ENCODE assay signal across 24 cellular contexts in the genomic region with DNA sequence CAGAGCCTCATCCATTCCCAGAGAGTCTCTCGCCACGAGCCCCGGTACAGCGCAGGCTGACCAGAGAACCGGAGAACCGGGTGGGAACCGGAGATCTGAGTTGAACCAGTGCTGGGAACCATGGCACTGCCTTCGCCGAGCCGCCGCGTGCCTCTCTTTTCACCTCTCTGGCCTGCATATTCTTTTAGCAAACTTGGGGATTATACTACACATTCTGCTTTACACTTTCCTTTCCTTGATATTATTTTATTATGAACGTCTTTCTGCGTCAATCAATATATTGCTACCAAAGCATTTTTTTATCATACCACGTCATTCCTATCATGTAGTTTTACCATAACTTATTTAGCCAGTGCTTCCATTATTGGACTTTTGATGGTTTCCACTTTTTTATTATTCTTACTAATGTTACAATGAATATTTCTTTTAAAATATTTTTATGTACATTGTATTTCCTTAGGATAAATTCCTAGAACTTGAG. TPM values are rescaled to one million over a fixed set of nuclear protein-coding genes. Genes with fewer than 3 reads are reported as not detected.
DNase-seq lines count a peak whose midpoint lies in the region; ATAC-seq and TF ChIP-seq lines count a peak whose summit lies in the region.
"Had no signal": no experiment of that assay in that cellular context is flagged by ENCODE, and none has a peak within 500 bp of the region (broad histone marks: within the 10 kb centered on the region; RNA-seq: fewer than 3 reads in every experiment).

No MANE protein-coding gene starts in this region.

- no peak overlapping the region for H3K4me3 ChIP-seq in HL-60 (replicated peaks; ENCODE audit: insufficient read depth, low read length)
- H3K4me3 ChIP-seq: body of pancreas, esophagus muscularis mucosa, heart left ventricle, suprapubic skin had no signal

- peak; percentile 5 for TF ChIP-seq POLR2A in erythroblast (IDR thresholded peaks at IDR 0.05; ENCODE audit: low read length)

- peak overlapping the region; percentile 45 for H3K27ac ChIP-seq in HL-60 (replicated peaks)
- H3K27ac ChIP-seq: body of pancreas, esophagus muscularis mucosa, suprapubic skin had no signal

- H3K27me3 Mint-ChIP-seq in CD14-positive monocyte (ENCODE audit: low read depth in 3 of 3), result peaks cover 0 to 4% (median 0%) of the 10 kb centered on the region in 3 donors
- H3K27me3 Mint-ChIP-seq in stimulated activated memory B cell treated with anti-CD40 and anti-IgM and Interleukin-4, amounts not matched to agents 10 μg/mL and 1 μg/mL and 100 μg/mL, for 72 hours, result no peaks in the 10 kb centered on the region
- H3K27me3 Mint-ChIP-seq: activated CD4-positive, alpha-beta memory T cell treated with anti-CD3 and anti-CD28 coated beads for 36 hours; activated naive CD4-positive, alpha-beta T cell treated with anti-CD3 and anti-CD28 coated beads, Interleukin-2, amount 10 ng/mL, durations not matched to agents 7 days and 5 days; B cell; central memory CD8-positive, alpha-beta T cell had no signal

- H3K4me1 Mint-ChIP-seq in CD14-positive monocyte, result peaks cover 95% of the 10 kb centered on the region
- peaks cover 83% of the 10 kb centered on the region for H3K4me1 Mint-ChIP-seq in stimulated activated memory B cell treated with anti-CD40 and anti-IgM and Interleukin-4, amounts not matched to agents 10 μg/mL and 1 μg/mL and 100 μg/mL, for 72 hours

- no peak for TF ChIP-seq CTCF in CD14-positive monocyte (IDR thresholded peaks at IDR 0.05)
- TF ChIP-seq CTCF in HL-60 (IDR thresholded peaks at IDR 0.05; ENCODE audit: insufficient read depth, low read length), result no peak

- H3K9me3 Mint-ChIP-seq in CD14-positive monocyte, result peaks cover 0 to 2% (median 0%) of the 10 kb centered on the region in 7 donors
- no peaks in the 10 kb centered on the region for H3K9me3 Mint-ChIP-seq in stimulated activated memory B cell treated with anti-CD40 and anti-IgM and Interleukin-4, amounts not matched to agents 10 μg/mL and 1 μg/mL and 100 μg/mL, for 72 hours
- H3K9me3 Mint-ChIP-seq: activated CD4-positive, alpha-beta memory T cell treated with anti-CD3 and anti-CD28 coated beads for 36 hours; activated naive CD4-positive, alpha-beta T cell treated with anti-CD3 and anti-CD28 coated beads, Interleukin-2, amount 10 ng/mL, durations not matched to agents 7 days and 5 days; central memory CD8-positive, alpha-beta T cell; mesothelial cell of epicardium had no signal

- DNase-seq in CD14-positive monocyte (ENCODE audit: low spot score) (no peak), HL-60 (ENCODE audit: low read depth in 1 of 2, low spot score in 1 of 2) (no peak), erythroblast (lab: John Stamatoyannopoulos, UW) (no peak), occipital lobe (lab: John Stamatoyannopoulos, UW) (no peak), DMS53 (lab: John Stamatoyannopoulos, UW) (no peak)
- DNase-seq: activated CD4-positive, alpha-beta memory T cell treated with anti-CD3 and anti-CD28 coated beads for 36 hours; activated CD4-positive, CD25-positive, alpha-beta regulatory T cell treated with anti-CD3 and anti-CD28 coated beads, Interleukin-2, amount 50 U/mL, for 72 hours; activated naive CD4-positive, alpha-beta T cell treated with anti-CD3 and anti-CD28 coated beads, Interleukin-2, amount 10 ng/mL, durations not matched to agents 7 days and 5 days; body of pancreas; foreskin fibroblast; H7; heart left ventricle; NCI-H146; NCI-H2107; Right ventricle myocardium superior; stimulated activated CD4-positive, alpha-beta T cell treated with anti-CD3 and anti-CD28 coated beads, Interleukin-4, amount 100 ng/mL, for 24 hours had no signal

- H3K27me3 ChIP-seq in HL-60 (ENCODE audit: insufficient read depth, poor library complexity, severe bottlenecking), result no peaks in the 10 kb centered on the region
- H3K27me3 ChIP-seq: body of pancreas, esophagus muscularis mucosa, suprapubic skin had no signal

- ATAC-seq in stimulated activated memory B cell treated with anti-CD40 and anti-IgM and Interleukin-4, amounts not matched to agents 10 μg/mL and 1 μg/mL and 100 μg/mL, for 72 hours, result no peak
- no peak for ATAC-seq in GM21515 (IDR thresholded peaks at IDR 0.05; ENCODE audit: unreplicated experiment)
- ATAC-seq: body of pancreas, heart left ventricle, SK-N-SH treated with all-trans-retinoic acid at 6 μM for 48 hours had no signal

- H3K4me3 Mint-ChIP-seq in CD14-positive monocyte, result peak overlapping the region in 1 of 2 donors; percentile 12
- no peak overlapping the region for H3K4me3 Mint-ChIP-seq in stimulated activated memory B cell treated with anti-CD40 and anti-IgM and Interleukin-4, amounts not matched to agents 10 μg/mL and 1 μg/mL and 100 μg/mL, for 72 hours
- H3K4me3 Mint-ChIP-seq: activated CD4-positive, alpha-beta memory T cell treated with anti-CD3 and anti-CD28 coated beads for 36 hours; activated naive CD4-positive, alpha-beta T cell treated with anti-CD3 and anti-CD28 coated beads, Interleukin-2, amount 10 ng/mL, durations not matched to agents 7 days and 5 days; central memory CD8-positive, alpha-beta T cell; mesothelial cell of epicardium had no signal

- intact Hi-C loops in CD14-positive monocyte (cut with micrococcal nuclease), result no loop called here

- peaks cover 57 to 89% of the 10 kb centered on the region in 2 donors for H3K36me3 Mint-ChIP-seq in CD14-positive monocyte
- peaks cover 57% of the 10 kb centered on the region for H3K36me3 Mint-ChIP-seq in stimulated activated memory B cell treated with anti-CD40 and anti-IgM and Interleukin-4, amounts not matched to agents 10 μg/mL and 1 μg/mL and 100 μg/mL, for 72 hours
- H3K36me3 Mint-ChIP-seq: mesothelial cell of epicardium had no signal

- peak overlapping the region; percentile 57 to 100 (median 85) for H3K27ac Mint-ChIP-seq in CD14-positive monocyte
- H3K27ac Mint-ChIP-seq in stimulated activated memory B cell treated with anti-CD40 and anti-IgM and Interleukin-4, amounts not matched to agents 10 μg/mL and 1 μg/mL and 100 μg/mL, for 72 hours, result peak overlapping the region; percentile 92
- H3K27ac Mint-ChIP-seq: activated CD4-positive, alpha-beta memory T cell treated with anti-CD3 and anti-CD28 coated beads for 36 hours; activated naive CD4-positive, alpha-beta T cell treated with anti-CD3 and anti-CD28 coated beads, Interleukin-2, amount 10 ng/mL, durations not matched to agents 7 days and 5 days; mesothelial cell of epicardium had no signal

RNA-seq across cellular contexts. Expression of a gene that starts 7.3 kb away (rescaled TPM):
- polyA plus RNA-seq in CD14-positive monocyte, result 1 to 10 TPM; 5.9 to 7.5 TPM
- 1.2 TPM for total RNA-seq in occipital lobe
